18 cellular contexts compared by ENCODE assay signal in genomic region chr20:59412251-59412650, GRCh38.
DNase-seq lines count a peak whose midpoint lies in the region; ATAC-seq, FAIRE-seq and TF ChIP-seq lines count a peak whose summit lies in the region.
"Had no signal": no experiment of that assay in that cellular context is flagged by ENCODE, and none has a peak within 500 bp of the region (broad histone marks: within the 10 kb centered on the region; RNA-seq: fewer than 3 reads in every experiment).

No MANE protein-coding gene starts in this region.

- H2BK20ac ChIP-seq in H1 (ENCODE audit: low read length): no peak overlapping the region

- no peak overlapping the region for H2BK15ac ChIP-seq in H1 (ENCODE audit: low read length)

- H3K4ac ChIP-seq in H1 (replicated peaks; ENCODE audit: insufficient read length, low read depth, low read length): no peak overlapping the region

- H4K8ac ChIP-seq in H1 (ENCODE audit: extremely low read depth, insufficient read depth, low read length): no peak overlapping the region

- H3K4me3 Mint-ChIP-seq in type B pancreatic cell: no peak overlapping the region
- H3K4me3 Mint-ChIP-seq: CD8-positive, alpha-beta T cell; T-helper 1 cell treated with Interleukin-12 subunit alpha and Interleukin-12 subunit beta and Interleukin-4 antibody, amounts not matched to agents 30 μg/mL and 1 μg/mL, for 36 hours had no signal

- H3K23me2 ChIP-seq in H1 (ENCODE audit: low read depth, low read length): no peaks in the 10 kb centered on the region

- H3K36me3 ChIP-seq in H1 (ENCODE audit: control insufficient read depth in 2 of 4, insufficient read depth in 4 of 4, low read length in 3 of 4): no peaks in the 10 kb centered on the region

- 0 out of 2 replicates have a peak overlapping the region, but pooled peaks have one; percentile 86 for H2AFZ ChIP-seq in H1 (ENCODE audit: low read length)

- H3K9me3 ChIP-seq in H1 (ENCODE audit: insufficient read depth in 2 of 2, low read depth in 1 of 2, low read length in 1 of 2): peaks cover 0 to 5% of the 10 kb centered on the region in 2 experiments; a peak in 2 of 4 replicates

- H3K36me3 Mint-ChIP-seq in type B pancreatic cell: no peaks in the 10 kb centered on the region
- H3K36me3 Mint-ChIP-seq: CD8-positive, alpha-beta T cell had no signal

- H3K4me1 ChIP-seq in H1 (replicated peaks in 1 of 4; ENCODE audit: control insufficient read depth in 3 of 4, insufficient read depth in 4 of 4, low read length in 3 of 4): 0 out of 7 replicates have a peak, but pooled peaks cover 0 to 3% (median 0%) of the 10 kb centered on the region in 4 experiments

- peaks cover 13% of the 10 kb centered on the region for H3K27me3 Mint-ChIP-seq in type B pancreatic cell

- no peak overlapping the region for H3K56ac ChIP-seq in H1 (replicated peaks; ENCODE audit: insufficient read length, low read depth, low read length)

- no peak for TF ChIP-seq EP300 in H1 (IDR thresholded peaks at IDR 0.05; ENCODE audit: borderline replicate concordance in 1 of 2, low read depth in 2 of 2, low read length in 2 of 2)

- H3K79me2 ChIP-seq in H1 (ENCODE audit: control insufficient read depth in 1 of 2, insufficient read depth in 2 of 2, low read length in 2 of 2): no peaks in the 10 kb centered on the region

- no peak for FAIRE-seq in H1 (lab: Jason Lieb, UNC)
- FAIRE-seq: G401.6, GM12878 had no signal

- no peak overlapping the region for H3K27ac ChIP-seq in H1 (ENCODE audit: low read depth, low read length)
- H3K27ac ChIP-seq: 22Rv1 had no signal

- H3K18ac ChIP-seq in H1 (ENCODE audit: extremely low read depth, low read length): no peak overlapping the region

- H3K4me1 Mint-ChIP-seq in type B pancreatic cell (ENCODE audit: unreplicated experiment): peaks cover 25% of the 10 kb centered on the region

- H3K9ac ChIP-seq in H1 (replicated peaks in 1 of 4; ENCODE audit: extremely low read depth in 1 of 4, low read depth in 3 of 4, low read length in 3 of 4): no peak overlapping the region

- no peak overlapping the region for H3K4me2 ChIP-seq in H1 (ENCODE audit: insufficient read depth in 1 of 2, low read depth in 2 of 2, low read length in 2 of 2)

- no peaks in the 10 kb centered on the region for H3K27me3 ChIP-seq in H1 (replicated peaks in 1 of 4; ENCODE audit: control insufficient read depth in 3 of 4, extremely low read depth in 1 of 4, insufficient read depth in 3 of 4, low read length in 3 of 4)

- H3K4me3 ChIP-seq in H1 (ENCODE audit: extremely low read depth in 1 of 4, insufficient read depth in 2 of 4, low read depth in 3 of 4, low read length in 4 of 4): no peak overlapping the region
- H3K4me3 ChIP-seq: GM12878 had no signal

- POLR2A ChIA-PET in H1 (lab: Charles Lee; ENCODE audit: partially characterized antibody): interaction anchor here (1.4 to 2.1 kb wide), 2 partner anchors 380 to 429 kb away, joined by 4 to 6 read pairs; partner anchors contain the start of gene ATP5F1E

- no peak overlapping the region for H2BK120ac ChIP-seq in H1 (replicated peaks; ENCODE audit: low read depth, low read length)

- TF ChIP-seq RAD21 in H1 (IDR thresholded peaks at IDR 0.05 in 1 of 2, conservative IDR thresholded peaks at IDR 0.05 in 1 of 2; ENCODE audit: low read depth in 2 of 2, low read length in 2 of 2): no peak

- 82% methylated on average over 6 of the region's 6 CpGs; no CpG with 5 or more reads in 1 of the 2 experiments for WGBS in H1 (ENCODE audit: extremely low coverage in 1 of 2, insufficient coverage in 1 of 2, insufficient read length in 1 of 2, insufficient replicate concordance in 2 of 2, low coverage in 1 of 2, low lambda C conversion rate in 2 of 2, missing lambda C conversion rate in 1 of 2), 2 experiments

- H2BK12ac ChIP-seq in H1 (ENCODE audit: low read depth, low read length): no peak overlapping the region

- no peak overlapping the region for H2AK5ac ChIP-seq in H1 (ENCODE audit: low read depth, low read length)

- no peak for ATAC-seq in GM18517 (IDR thresholded peaks at IDR 0.05; ENCODE audit: unreplicated experiment)
- ATAC-seq: CD8-positive, alpha-beta T cell; GM12878 had no signal

- H3K9me3 Mint-ChIP-seq in type B pancreatic cell: peaks cover 8% of the 10 kb centered on the region
- H3K9me3 Mint-ChIP-seq: CD8-positive, alpha-beta T cell; T-helper 1 cell treated with Interleukin-12 subunit alpha and Interleukin-12 subunit beta and Interleukin-4 antibody, amounts not matched to agents 30 μg/mL and 1 μg/mL, for 36 hours had no signal

- no peaks in the 10 kb centered on the region for H3K79me1 ChIP-seq in H1 (ENCODE audit: low read depth, low read length)

- DNase-seq in NCI-H1694 treated with DMSO at 0.1 percent for 48 hours (lab: John Stamatoyannopoulos, UW) (peak; percentile 6), NCI-H1694 (lab: John Stamatoyannopoulos, UW) (no peak), NCI-H524 treated with DMSO at 0.1 percent for 48 hours (lab: John Stamatoyannopoulos, UW) (peak; percentile 98), H1 (ENCODE audit: low read depth in 1 of 2, low spot score in 2 of 2) (no peak), type B pancreatic cell (ENCODE audit: extremely low spot score, unreplicated experiment) (no peak), T1000 (lab: John Stamatoyannopoulos, UW) (no peak), GDM1 (lab: John Stamatoyannopoulos, UW) (no peak)
- DNase-seq: CD8-positive, alpha-beta T cell; NCI-H1048; NCI-H146; NCI-H2107; NK-92 treated with Interleukin-12 subunit alpha and Interleukin-12 subunit beta, amount 100 ng/mL, for 24 hours; SIG-M5 had no signal

- CTCF ChIA-PET in H1 (lab: Charles Lee; ENCODE audit: partially characterized antibody): interaction anchor here (1.0 to 2.0 kb wide), 13 partner anchors 8 to 543 kb away, joined by 3 to 11 read pairs (median 4); partner anchors contain the start of gene ATP5F1E

- H2BK5ac ChIP-seq in H1 (ENCODE audit: low read depth, low read length): no peak overlapping the region

- TF ChIP-seq CTCF in H1 (IDR thresholded peaks at IDR 0.05; ENCODE audit: control extremely low read depth in 1 of 3, insufficient read depth in 1 of 3, low read depth in 1 of 3, low read length in 3 of 3) (no peak), type B pancreatic cell (conservative IDR thresholded peaks at IDR 0.05) (no peak)

- H4K20me1 ChIP-seq in H1 (replicated peaks in 1 of 2; ENCODE audit: control insufficient read depth in 1 of 2, insufficient read depth in 2 of 2, low read length in 2 of 2): no peaks in the 10 kb centered on the region

- peak overlapping the region; percentile 55 for H3K27ac Mint-ChIP-seq in type B pancreatic cell
- H3K27ac Mint-ChIP-seq: CD8-positive, alpha-beta T cell; T-helper 1 cell treated with Interleukin-12 subunit alpha and Interleukin-12 subunit beta and Interleukin-4 antibody, amounts not matched to agents 30 μg/mL and 1 μg/mL, for 36 hours had no signal

- H3K23ac ChIP-seq in H1 (ENCODE audit: insufficient read length): no peak overlapping the region

- H3K14ac ChIP-seq in H1 (ENCODE audit: insufficient read length): no peak overlapping the region

- no peak overlapping the region for H4K91ac ChIP-seq in H1 (replicated peaks; ENCODE audit: insufficient read length, low read length)

- no peak for TF ChIP-seq POLR2A in H1 (IDR thresholded peaks at IDR 0.05; ENCODE audit: control extremely low read depth in 1 of 2, low read depth in 2 of 2, low read length in 2 of 2)

- no peak overlapping the region for H4K5ac ChIP-seq in H1 (ENCODE audit: insufficient read length, low read depth, low read length)

TF ChIP-seq in H1, 55 proteins besides CTCF, POLR2A, EP300 and RAD21:
- TF ChIP-seq ASH2L (IDR thresholded peaks at IDR 0.05; ENCODE audit: low read length) (no peak), TAF1 (IDR thresholded peaks at IDR 0.05; ENCODE audit: low read depth, low read length) (no peak), POU5F1 (IDR thresholded peaks at IDR 0.05; ENCODE audit: low read depth, low read length) (no peak), SRF (IDR thresholded peaks at IDR 0.05; ENCODE audit: low read depth, low read length) (no peak), SUZ12 (IDR thresholded peaks at IDR 0.05; ENCODE audit: low read length) (no peak), EGR1 (IDR thresholded peaks at IDR 0.05; ENCODE audit: borderline replicate concordance, low read depth, low read length) (no peak), NANOG (IDR thresholded peaks at IDR 0.05; ENCODE audit: insufficient read depth, low read depth, low read length, poor library complexity, severe bottlenecking) (no peak), CBX5 (IDR thresholded peaks at IDR 0.05; ENCODE audit: low read depth, low read length) (no peak), RNF2 (IDR thresholded peaks at IDR 0.05; ENCODE audit: borderline replicate concordance, low read depth, low read length, missing control alignments, poor library complexity, severe bottlenecking) (no peak), HDAC2 (IDR thresholded peaks at IDR 0.05; ENCODE audit: borderline replicate concordance in 1 of 2, low read depth in 2 of 2, low read length in 2 of 2) (no peak), ATF3 (IDR thresholded peaks at IDR 0.05; ENCODE audit: insufficient read depth, low read depth, low read length) (no peak), YY1 (IDR thresholded peaks at IDR 0.05; ENCODE audit: low read depth, low read length) (no peak)

Comparison
In these comparisons a context has a peak if more than half of its experiments do, and no peak if none do; other contexts are left out.
1. DNase-seq: peak in NCI-H1694 treated with DMSO at 0.1 percent for 48 hours (single experiment) and NCI-H524 treated with DMSO at 0.1 percent for 48 hours (single experiment); none in NCI-H1694 (single experiment), H1 (0 of 2), type B pancreatic cell (single experiment), T1000 (single experiment) and GDM1 (single experiment).